Comparison of ENCODE assay signal across 22 cellular contexts in genomic region chr3:65864357-65864904, GRCh38.
"Had no signal": no experiment of that assay in that cellular context is flagged by ENCODE, and none has a peak within 500 bp of the region (broad histone marks: within the 10 kb centered on the region; RNA-seq: fewer than 3 reads in every experiment).

No MANE protein-coding gene starts in this region.

- H3K4me1 ChIP-seq: SJSA1 had no signal

- H3K27me3 ChIP-seq: SJSA1 had no signal

- DNase-seq: Kasumi-1, MM.1S, NCI-H1092 treated with DMSO at 0.1 percent for 48 hours, NCI-H1436, NCI-H1694 treated with DMSO at 0.1 percent for 48 hours, NCI-H1930, NCI-H2081, NCI-H345, NCI-H446 treated with DMSO at 0.1 percent for 48 hours, NCI-H510A treated with DMSO at 0.1 percent for 48 hours, NCI-H526, NCI-H82, Right ventricle myocardium superior, RPMI8226, SIG-M5, SW 1271, T-cell had no signal

- H3K27ac ChIP-seq: KMS-11, SJSA1, SK-N-MC had no signal

- H3K9me3 ChIP-seq: SJSA1 had no signal

- H3K9ac ChIP-seq: KMS-11 had no signal

- ATAC-seq: K562, T-cell had no signal

- H3K36me3 ChIP-seq: SJSA1 had no signal

- H3K4me2 ChIP-seq: KMS-11 had no signal

- H3K4me3 ChIP-seq: K562, SJSA1, SK-N-MC had no signal

- FAIRE-seq: K562, RCC 7860 had no signal
